In genomic region chr5:68286612-68286912, GRCh38 we compare ENCODE assay signal across 10 cellular contexts.
DNase-seq lines count a peak whose midpoint lies in the region; ATAC-seq and TF ChIP-seq lines count a peak whose summit lies in the region.
"Had no signal": no experiment of that assay in that cellular context is flagged by ENCODE, and none has a peak within 500 bp of the region (broad histone marks: within the 10 kb centered on the region; RNA-seq: fewer than 3 reads in every experiment).

No MANE protein-coding gene starts in this region.

- DNase-seq in CD4-positive, alpha-beta T cell = no peak
- DNase-seq in Karpas-422 = no peak
- DNase-seq in LoVo (ENCODE audit: low spot score) = no peak
- no peak for DNase-seq in NCI-H748 treated with DMSO at 0.1 percent for 48 hours (lab: John Stamatoyannopoulos, UW)
- no peak for DNase-seq in NCI-H510A treated with DMSO at 0.1 percent for 48 hours (lab: John Stamatoyannopoulos, UW)
- DNase-seq: stimulated activated CD4-positive, alpha-beta T cell treated with anti-CD3 and anti-CD28 coated beads, Interleukin-1b, Interleukin-23, amount 100 ng/mL, for 48 hours had no signal

- H3K9ac ChIP-seq in Karpas-422 (ENCODE audit: low read length) = peak overlapping the region; percentile 65
- H3K9ac ChIP-seq in parathyroid adenoma = no peak overlapping the region
- H3K9ac ChIP-seq: neural progenitor cell had no signal

- no peaks in the 10 kb centered on the region for H3K36me3 ChIP-seq in Karpas-422 (ENCODE audit: insufficient read depth, low read length)
- H3K36me3 ChIP-seq in parathyroid adenoma (ENCODE audit: control insufficient read depth, insufficient read depth, low read length) = no peaks in the 10 kb centered on the region
- H3K36me3 ChIP-seq: neural progenitor cell had no signal

- H3K9me3 Mint-ChIP-seq in CD4-positive, alpha-beta T cell = no peaks in the 10 kb centered on the region
- no peaks in the 10 kb centered on the region for H3K9me3 Mint-ChIP-seq in brain
- H3K9me3 Mint-ChIP-seq: neural progenitor cell had no signal

- H3K9me2 ChIP-seq in Karpas-422 (replicated peaks; ENCODE audit: insufficient read depth, low read length) = no peaks in the 10 kb centered on the region

- H3K4me2 ChIP-seq in Karpas-422 (ENCODE audit: low read depth, low read length, poor library complexity, severe bottlenecking) (peak overlapping the region; percentile 71), parathyroid adenoma (ENCODE audit: low read length) (peak overlapping the region; percentile 24)
- H3K4me2 ChIP-seq: neural progenitor cell had no signal

- no peak for ATAC-seq in CD4-positive, alpha-beta T cell (ENCODE audit: poor library complexity)
- ATAC-seq in HG02852 (IDR thresholded peaks at IDR 0.05; ENCODE audit: unreplicated experiment) = no peak

- H3K4me3 Mint-ChIP-seq in CD4-positive, alpha-beta T cell = peak overlapping the region; percentile 94
- peak overlapping the region; percentile 10 to 75 (median 35) for H3K4me3 Mint-ChIP-seq in brain
- H3K4me3 Mint-ChIP-seq: neural progenitor cell had no signal

- H3K36me3 Mint-ChIP-seq in CD4-positive, alpha-beta T cell (ENCODE audit: low read depth) = peaks cover 90% of the 10 kb centered on the region
- H3K36me3 Mint-ChIP-seq in brain = peaks cover 8% of the 10 kb centered on the region

- CTCF ChIA-PET in CD4-positive, alpha-beta T cell (lab: Charles Lee) = interaction anchor here (0.6 to 3.2 kb wide), 28 partner anchors 9 to 1120 kb away, joined by 3 to 16 read pairs (median 4); no protein-coding TSS in a partner anchor

- H3K27me3 ChIP-seq in CD4-positive, alpha-beta T cell (ENCODE audit: control insufficient read depth, insufficient read depth, low read length) = no peaks in the 10 kb centered on the region
- H3K27me3 ChIP-seq in Karpas-422 (ENCODE audit: low read length) (no peaks in the 10 kb centered on the region), parathyroid adenoma (ENCODE audit: control insufficient read depth, insufficient read depth, low read length) (no peaks in the 10 kb centered on the region)
- H3K27me3 ChIP-seq: neural progenitor cell had no signal

- intact Hi-C loops in CD4-positive, alpha-beta T cell (cut with DNase I, micrococcal nuclease) = loop anchor here (1.0 to 10.0 kb wide), 7 partner anchors 34 to 1282 kb away; partner anchors contain the start of gene SLC30A5 (in 1 of the 2)

- H2AFZ ChIP-seq in Karpas-422 (ENCODE audit: low read length) = no peak overlapping the region
- no peak overlapping the region for H2AFZ ChIP-seq in parathyroid adenoma
- H2AFZ ChIP-seq: neural progenitor cell had no signal

- peak; percentile 39 for TF ChIP-seq CTCF in CD4-positive, alpha-beta T cell (IDR thresholded peaks at IDR 0.05)
- TF ChIP-seq CTCF in brain (conservative IDR thresholded peaks at IDR 0.05) = peak; percentile 38 to 45
- TF ChIP-seq CTCF in parathyroid adenoma (IDR thresholded peaks at IDR 0.05) = no peak

- H3K27ac Mint-ChIP-seq in CD4-positive, alpha-beta T cell = peak overlapping the region; percentile 91
- peak overlapping the region in 3 of 5 experiments; percentile 44 to 85 (median 68) for H3K27ac Mint-ChIP-seq in brain
- H3K27ac Mint-ChIP-seq: neural progenitor cell had no signal

- H3K4me1 ChIP-seq in Karpas-422 (ENCODE audit: low read length) = peaks cover 53% of the 10 kb centered on the region
- peaks cover 19% of the 10 kb centered on the region for H3K4me1 ChIP-seq in parathyroid adenoma

- H3K9me3 ChIP-seq in CD4-positive, alpha-beta T cell (ENCODE audit: control insufficient read depth, low read length) = no peaks in the 10 kb centered on the region
- H3K9me3 ChIP-seq in Karpas-422 (ENCODE audit: low read length) = no peaks in the 10 kb centered on the region
- no peaks in the 10 kb centered on the region for H3K9me3 ChIP-seq in parathyroid adenoma (ENCODE audit: control insufficient read depth, low read length)

- H3K4me3 ChIP-seq in Karpas-422 (ENCODE audit: low read length) = no peak overlapping the region
- H3K4me3 ChIP-seq in parathyroid adenoma (ENCODE audit: low read depth, low read length) = no peak overlapping the region
- H3K4me3 ChIP-seq: neural progenitor cell had no signal

- POLR2A ChIA-PET in CD4-positive, alpha-beta T cell (lab: Charles Lee) = interaction anchor here (0.6 to 3.5 kb wide), 10 partner anchors 15 to 1080 kb away, joined by 3 to 18 read pairs (median 4); partner anchors contain the start of gene PIK3R1

- H3K79me2 ChIP-seq in Karpas-422 (ENCODE audit: low read length) (peaks cover 13% of the 10 kb centered on the region; the same call in 1 of the 2 replicates), parathyroid adenoma (peaks cover 17% of the 10 kb centered on the region)

- peaks cover 97% of the 10 kb centered on the region for H3K4me1 Mint-ChIP-seq in CD4-positive, alpha-beta T cell (ENCODE audit: low read depth)
- H3K4me1 Mint-ChIP-seq in brain = peaks cover 56% of the 10 kb centered on the region

- H4K20me1 ChIP-seq in Karpas-422 (ENCODE audit: insufficient read depth, low read depth, low read length) = no peaks in the 10 kb centered on the region

- no peak overlapping the region for H3K27ac ChIP-seq in CD4-positive, alpha-beta T cell (ENCODE audit: low read depth, low read length)
- H3K27ac ChIP-seq in Karpas-422 (ENCODE audit: low read length) (peak overlapping the region; percentile 67), parathyroid adenoma (peak overlapping the region; percentile 94)
- H3K27ac ChIP-seq: neural progenitor cell had no signal

- no peaks in the 10 kb centered on the region for H3K27me3 Mint-ChIP-seq in CD4-positive, alpha-beta T cell
- H3K27me3 Mint-ChIP-seq in brain = peaks cover 4% of the 10 kb centered on the region
